ENCODE assay signal across 8 cellular contexts in genomic region chr18:63237486-63237885, GRCh38.
DNase-seq lines count a peak whose midpoint lies in the region; ATAC-seq and TF ChIP-seq lines count a peak whose summit lies in the region.

No MANE protein-coding gene starts in this region.

- H3K4me1 ChIP-seq in gastrocnemius medialis: peaks cover 19 to 24% of the 10 kb centered on the region in 2 donors

- H3K27ac Mint-ChIP-seq in activated CD8-positive, alpha-beta T cell treated with anti-CD3 and anti-CD28 coated beads, Interleukin-2, amount 10 ng/mL, durations not matched to agents 7 days and 5 days: peak overlapping the region; percentile 63
- H3K27ac Mint-ChIP-seq in glutamatergic neuron (ENCODE audit: unreplicated experiment): no peak overlapping the region
- H3K27ac Mint-ChIP-seq in activated T-helper 2 cell treated with anti-CD3 and anti-CD28 coated beads, Interferon-gamma antibody, Interleukin-2, Interleukin-4, amounts not matched to agents 10 μg/mL and 5 μg/mL and 100 μg/mL, durations not matched to agents 14 hours and 24 hours and 36 hours: no peak overlapping the region

- H3K36me3 Mint-ChIP-seq in activated CD8-positive, alpha-beta T cell treated with anti-CD3 and anti-CD28 coated beads, Interleukin-2, amount 10 ng/mL, durations not matched to agents 7 days and 5 days (ENCODE audit: low read depth): peaks cover 90% of the 10 kb centered on the region
- no peaks in the 10 kb centered on the region for H3K36me3 Mint-ChIP-seq in glutamatergic neuron (ENCODE audit: unreplicated experiment)
- peaks cover 86% of the 10 kb centered on the region for H3K36me3 Mint-ChIP-seq in activated T-helper 2 cell treated with anti-CD3 and anti-CD28 coated beads, Interferon-gamma antibody, Interleukin-2, Interleukin-4, amounts not matched to agents 10 μg/mL and 5 μg/mL and 100 μg/mL, durations not matched to agents 14 hours and 24 hours and 36 hours (ENCODE audit: low read depth)

- in situ Hi-C loops in gastrocnemius medialis (cut with MboI; ENCODE audit: low sequenced_read_pairs in 4 of 4): no loop called here

- no peak for TF ChIP-seq POLR2A in gastrocnemius medialis (IDR thresholded peaks at IDR 0.05)

- POLR2A ChIA-PET in activated CD8-positive, alpha-beta T cell treated with anti-CD3 and anti-CD28 coated beads, Interleukin-2, amount 10 ng/mL, durations not matched to agents 7 days and 5 days (lab: Charles Lee): no interaction called here

- peak overlapping the region; percentile 71 to 81 (median 77) for H3K27ac ChIP-seq in gastrocnemius medialis

- CTCF ChIA-PET in activated CD8-positive, alpha-beta T cell treated with anti-CD3 and anti-CD28 coated beads, Interleukin-2, amount 10 ng/mL, durations not matched to agents 7 days and 5 days (lab: Charles Lee): interaction anchor here (1.7 to 1.9 kb wide), 2 partner anchors 81 to 82 kb away, joined by 4 to 5 read pairs; no protein-coding TSS in a partner anchor

- H3K36me3 ChIP-seq in gastrocnemius medialis: no peaks in the 10 kb centered on the region

- intact Hi-C loops in left cardiac atrium (cut with DNase I) (no loop called here), gastrocnemius medialis (cut with DNase I; ENCODE audit: low total_unique reads) (no loop called here)
- intact Hi-C loops in activated T-helper 2 cell treated with anti-CD3 and anti-CD28 coated beads, Interferon-gamma antibody, Interleukin-2, Interleukin-4, amounts not matched to agents 10 μg/mL and 5 μg/mL and 100 μg/mL, durations not matched to agents 14 hours and 24 hours and 36 hours (cut with micrococcal nuclease): no loop called here

- H3K27me3 Mint-ChIP-seq in activated CD8-positive, alpha-beta T cell treated with anti-CD3 and anti-CD28 coated beads, Interleukin-2, amount 10 ng/mL, durations not matched to agents 7 days and 5 days (ENCODE audit: low read depth): no peaks in the 10 kb centered on the region
- H3K27me3 Mint-ChIP-seq in glutamatergic neuron (ENCODE audit: unreplicated experiment): no peaks in the 10 kb centered on the region
- no peaks in the 10 kb centered on the region for H3K27me3 Mint-ChIP-seq in activated T-helper 2 cell treated with anti-CD3 and anti-CD28 coated beads, Interferon-gamma antibody, Interleukin-2, Interleukin-4, amounts not matched to agents 10 μg/mL and 5 μg/mL and 100 μg/mL, durations not matched to agents 14 hours and 24 hours and 36 hours (ENCODE audit: low read depth)

- no peak for ATAC-seq in activated CD8-positive, alpha-beta T cell treated with anti-CD3 and anti-CD28 coated beads, Interleukin-2, amount 10 ng/mL, durations not matched to agents 7 days and 5 days
- ATAC-seq in left cardiac atrium: peak; percentile 10 to 21
- peak; percentile 5 to 27 for ATAC-seq in gastrocnemius medialis
- ATAC-seq in HG03342 (IDR thresholded peaks at IDR 0.05; ENCODE audit: unreplicated experiment): no peak

- H3K9me3 Mint-ChIP-seq in activated CD8-positive, alpha-beta T cell treated with anti-CD3 and anti-CD28 coated beads, Interleukin-2, amount 10 ng/mL, durations not matched to agents 7 days and 5 days (ENCODE audit: insufficient read depth): peaks cover 11% of the 10 kb centered on the region
- peaks cover 1% of the 10 kb centered on the region for H3K9me3 Mint-ChIP-seq in glutamatergic neuron (ENCODE audit: unreplicated experiment)
- H3K9me3 Mint-ChIP-seq in activated T-helper 2 cell treated with anti-CD3 and anti-CD28 coated beads, Interferon-gamma antibody, Interleukin-2, Interleukin-4, amounts not matched to agents 10 μg/mL and 5 μg/mL and 100 μg/mL, durations not matched to agents 14 hours and 24 hours and 36 hours: peaks cover 19% of the 10 kb centered on the region

- H3K4me3 Mint-ChIP-seq in activated CD8-positive, alpha-beta T cell treated with anti-CD3 and anti-CD28 coated beads, Interleukin-2, amount 10 ng/mL, durations not matched to agents 7 days and 5 days: no peak overlapping the region
- H3K4me3 Mint-ChIP-seq in glutamatergic neuron (ENCODE audit: unreplicated experiment): no peak overlapping the region
- H3K4me3 Mint-ChIP-seq in activated T-helper 2 cell treated with anti-CD3 and anti-CD28 coated beads, Interferon-gamma antibody, Interleukin-2, Interleukin-4, amounts not matched to agents 10 μg/mL and 5 μg/mL and 100 μg/mL, durations not matched to agents 14 hours and 24 hours and 36 hours (ENCODE audit: low read depth): no peak overlapping the region

- no peak for TF ChIP-seq CTCF in gastrocnemius medialis (IDR thresholded peaks at IDR 0.05 in 4 of 5, conservative IDR thresholded peaks at IDR 0.05 in 1 of 5)
- TF ChIP-seq CTCF in glutamatergic neuron (IDR thresholded peaks at IDR 0.05; ENCODE audit: partially characterized antibody, unreplicated experiment): no peak

- H3K27me3 ChIP-seq in gastrocnemius medialis: no peaks in the 10 kb centered on the region

- H3K4me3 ChIP-seq in gastrocnemius medialis: peak overlapping the region in 2 of 4 donors; percentile 23 to 54

- H3K9me3 ChIP-seq in gastrocnemius medialis: no peaks in the 10 kb centered on the region

- DNase-seq in ELF-1 (ENCODE audit: low read depth, low spot score) (peak; percentile 2), left cardiac atrium (no peak), gastrocnemius medialis (no peak), glutamatergic neuron (no peak), RKO (ENCODE audit: low spot score) (no peak)
- DNase-seq in activated CD8-positive, alpha-beta T cell treated with anti-CD3 and anti-CD28 coated beads, Interleukin-2, amount 10 ng/mL, durations not matched to agents 7 days and 5 days: no peak
- DNase-seq in activated T-helper 2 cell treated with anti-CD3 and anti-CD28 coated beads, Interferon-gamma antibody, Interleukin-2, Interleukin-4, amounts not matched to agents 10 μg/mL and 5 μg/mL and 100 μg/mL, durations not matched to agents 14 hours and 24 hours and 36 hours (ENCODE audit: low spot score): no peak

- peaks cover 75% of the 10 kb centered on the region for H3K4me1 Mint-ChIP-seq in activated CD8-positive, alpha-beta T cell treated with anti-CD3 and anti-CD28 coated beads, Interleukin-2, amount 10 ng/mL, durations not matched to agents 7 days and 5 days (ENCODE audit: low read depth)
- H3K4me1 Mint-ChIP-seq in glutamatergic neuron (ENCODE audit: low read depth, unreplicated experiment): peaks cover 11% of the 10 kb centered on the region
- H3K4me1 Mint-ChIP-seq in activated T-helper 2 cell treated with anti-CD3 and anti-CD28 coated beads, Interferon-gamma antibody, Interleukin-2, Interleukin-4, amounts not matched to agents 10 μg/mL and 5 μg/mL and 100 μg/mL, durations not matched to agents 14 hours and 24 hours and 36 hours (ENCODE audit: low read depth): peaks cover 75% of the 10 kb centered on the region

Comparison
In these comparisons a context has a peak if more than half of its experiments do, and no peak if none do; other contexts are left out.
1. ATAC-seq: peak in left cardiac atrium (2 of 2) and gastrocnemius medialis (2 of 2); none in activated CD8-positive, alpha-beta T cell treated with anti-CD3 and anti-CD28 coated beads, Interleukin-2, amount 10 ng/mL, durations not matched to agents 7 days and 5 days (single experiment) and HG03342 (single experiment).